10 cellular contexts compared by ENCODE assay signal in genomic region chr9:137890768-137891587, GRCh38. TPM values are rescaled to one million over a fixed set of nuclear protein-coding genes. Genes with fewer than 3 reads are reported as not detected.
DNase-seq lines count a peak whose midpoint lies in the region; ATAC-seq, FAIRE-seq and TF ChIP-seq lines count a peak whose summit lies in the region.
"Not testable (repeated sequence)": the region's sequence is repeated elsewhere in the genome, so short reads cannot be mapped to it uniquely, and the experiment has no call there.
"Had no signal": no experiment of that assay in that cellular context is flagged by ENCODE, and none has a peak within 500 bp of the region (broad histone marks: within the 10 kb centered on the region; RNA-seq: fewer than 3 reads in every experiment).

No MANE protein-coding gene starts in this region.

- not testable (repeated sequence) for H3K27ac ChIP-seq in HEK293 (ENCODE audit: extremely low read depth, low read depth, low read length); upper lobe of right lung

- not testable (repeated sequence) for H3K36me3 Mint-ChIP-seq in nephron progenitor cell (ENCODE audit: low read depth)

- POLR2A ChIA-PET in HEK293 (lab: Yijun Ruan, JAX) = not testable (repeated sequence)

- H3K27me3 ChIP-seq in bronchial epithelial cell (ENCODE audit: control insufficient read depth, insufficient read depth, low read length); upper lobe of right lung: not testable (repeated sequence)

- CTCF ChIA-PET in HEK293 (lab: Yijun Ruan, JAX) = not testable (repeated sequence)

- not testable (repeated sequence) for H3K4me3 Mint-ChIP-seq in nephron progenitor cell

- not testable (repeated sequence) for TF ChIP-seq CTCF in HEK293 (tag by site-specific recombination; IDR thresholded peaks at IDR 0.05); bronchial epithelial cell (IDR thresholded peaks at IDR 0.05; ENCODE audit: insufficient read depth, low read length, severe bottlenecking); nephron progenitor cell (IDR thresholded peaks at IDR 0.05); upper lobe of right lung (IDR thresholded peaks at IDR 0.05)

- peak; percentile 8 for DNase-seq in AG20443 (ENCODE audit: low spot score)
- not testable (repeated sequence) for DNase-seq in GM19239 (ENCODE audit: insufficient read length, low spot score); bronchial epithelial cell (ENCODE audit: low read depth)
- peak; percentile 43 for DNase-seq in activated effector memory CD4-positive, alpha-beta T cell treated with anti-CD3 and anti-CD28 coated beads, Interleukin-2, amount 50 U/mL, for 16 hours
- peak; percentile 51 for DNase-seq in islet precursor cell
- DNase-seq in nephron progenitor cell = peak; percentile 50
- peak; percentile 63 for DNase-seq in upper lobe of right lung

- H3K4me1 Mint-ChIP-seq in nephron progenitor cell = not testable (repeated sequence)

- intact Hi-C loops in upper lobe of right lung (cut with DNase I) = not testable (repeated sequence)

- H3K4me1 ChIP-seq in HEK293 (ENCODE audit: control insufficient read depth, insufficient read depth, low read length); upper lobe of right lung: not testable (repeated sequence)

- not testable (repeated sequence) for H3K4me3 ChIP-seq in HEK293 (ENCODE audit: low read depth, low read length); bronchial epithelial cell (ENCODE audit: low read depth, low read length); upper lobe of right lung

- not testable (repeated sequence) for ATAC-seq in upper lobe of right lung

- H3K27ac Mint-ChIP-seq in nephron progenitor cell = not testable (repeated sequence)

- H3K9me3 Mint-ChIP-seq in nephron progenitor cell = not testable (repeated sequence)

- not testable (repeated sequence) for H3K9me3 ChIP-seq in HEK293 (ENCODE audit: control insufficient read depth, insufficient read depth, low read depth, low read length); upper lobe of right lung

- H3K27me3 Mint-ChIP-seq in nephron progenitor cell (ENCODE audit: low read depth, poor library complexity) = not testable (repeated sequence)

- FAIRE-seq in GM19239 (lab: Jason Lieb, UNC) (peak; percentile 31), bronchial epithelial cell (lab: Jason Lieb, UNC) (peak; percentile 77)

- H3K36me3 ChIP-seq in HEK293 (ENCODE audit: control insufficient read depth in 2 of 2, insufficient read depth in 1 of 2, low read length in 2 of 2); bronchial epithelial cell (ENCODE audit: control insufficient read depth, insufficient read depth, low read length); upper lobe of right lung: not testable (repeated sequence)

TF ChIP-seq in HEK293, 187 proteins besides CTCF, POLR2A, EP300 and RAD21:
- 0 out of 2 replicates have a peak, but pooled peaks have one; percentile 18 for TF ChIP-seq ZNF449 (tag by site-specific recombination; IDR thresholded peaks at IDR 0.05)
- TF ChIP-seq REST (tag by site-specific recombination; IDR thresholded peaks at IDR 0.05) = peak; percentile 84

RNA-seq across cellular contexts. Expression of gene CACNA1B, which starts 13.4 kb away (rescaled TPM):
- not detected in 2 replicates for total RNA-seq in bronchial epithelial cell
- total RNA-seq in upper lobe of right lung = 0.29 TPM
- total RNA-seq: CD4-positive, CD25-positive, alpha-beta regulatory T cell; CD8-positive, alpha-beta memory T cell had no signal
